Comparison of ENCODE assay signal across 8 cellular contexts in the genomic region with DNA sequence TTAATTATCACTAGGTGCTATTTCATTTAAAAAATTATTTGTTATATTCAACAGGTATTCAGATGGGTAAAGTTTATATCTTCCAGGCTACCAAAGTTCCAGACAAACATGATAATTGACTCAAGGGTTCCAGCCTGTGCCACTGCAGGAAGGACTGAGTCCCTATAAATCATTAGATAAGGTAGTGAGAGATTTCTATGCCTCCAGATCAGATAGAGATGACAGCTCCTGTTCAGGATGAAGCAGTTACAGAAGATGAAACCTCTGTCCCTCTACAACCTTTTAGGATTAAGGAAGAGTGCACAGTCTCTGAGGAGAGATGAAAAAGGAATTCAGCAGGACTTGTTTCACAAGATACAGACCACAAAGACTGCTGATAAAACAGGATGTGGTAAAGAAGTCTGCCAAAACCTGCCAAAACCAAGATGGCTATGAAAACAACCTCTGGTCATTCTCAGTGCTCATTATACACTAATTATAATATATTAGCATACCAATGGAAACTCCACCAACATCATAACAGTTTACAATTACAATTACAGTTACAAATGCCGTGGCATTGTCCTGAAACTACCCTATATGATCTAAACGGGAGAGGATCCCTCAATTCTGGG.
DNase-seq lines count a peak whose midpoint lies in the region; ATAC-seq and TF ChIP-seq lines count a peak whose summit lies in the region.

No MANE protein-coding gene starts in this region.

- H3K36me3 ChIP-seq in kidney epithelial cell (ENCODE audit: control insufficient read depth, insufficient read depth, low read length) (no peaks in the 10 kb centered on the region), HAP-1 (replicated peaks) (no peaks in the 10 kb centered on the region)

- no peak overlapping the region for H3K4me3 ChIP-seq in kidney epithelial cell (ENCODE audit: low read depth, low read length)
- no peak overlapping the region for H3K4me3 ChIP-seq in HAP-1

- H3K27me3 ChIP-seq in kidney epithelial cell (ENCODE audit: control insufficient read depth, insufficient read depth, low read length): no peaks in the 10 kb centered on the region
- H3K27me3 ChIP-seq in HAP-1 (ENCODE audit: low read depth): peaks cover 7% of the 10 kb centered on the region; the same call in 1 of the 2 replicates

- no peak for TF ChIP-seq CTCF in kidney epithelial cell (IDR thresholded peaks at IDR 0.05; ENCODE audit: insufficient read depth, low read length, poor library complexity, severe bottlenecking)

- DNase-seq in SKM-1 (lab: John Stamatoyannopoulos, UW; ENCODE audit: unreplicated experiment): peak; percentile 10
- DNase-seq in kidney epithelial cell (ENCODE audit: low read depth): peak; percentile 49
- no peak for DNase-seq in iPS-NIHi7 (ENCODE audit: extremely low spot score)
- DNase-seq in activated CD4-positive, alpha-beta T cell treated with anti-CD3 and anti-CD28 coated beads for 48 hours: no peak
- DNase-seq in NCI-H1694 (lab: John Stamatoyannopoulos, UW): no peak
- DNase-seq in HAP-1 (ENCODE audit: low spot score in 2 of 2): no peak

- ATAC-seq in GM18499 (IDR thresholded peaks at IDR 0.05; ENCODE audit: insufficient read depth, unreplicated experiment) (peak; percentile 93), HG02938 (IDR thresholded peaks at IDR 0.05; ENCODE audit: unreplicated experiment) (peak; percentile 99)

- in situ Hi-C loops in HAP-1 (cut with MboI; ENCODE audit: low sequenced_read_pairs): no loop called here

- H3K9me3 ChIP-seq in HAP-1: no peaks in the 10 kb centered on the region

- H3K4me1 ChIP-seq in HAP-1: 0 out of 2 replicates have a peak, but pooled peaks cover 2% of the 10 kb centered on the region

Comparison
In these comparisons a context has a peak if more than half of its experiments do, and no peak if none do; other contexts are left out.
1. DNase-seq: peak in SKM-1 (single experiment) and kidney epithelial cell (single experiment); none in iPS-NIHi7 (single experiment), activated CD4-positive, alpha-beta T cell treated with anti-CD3 and anti-CD28 coated beads for 48 hours (single experiment), NCI-H1694 (single experiment) and HAP-1 (0 of 2).